9 cellular contexts compared by ENCODE assay signal in genomic region chr3:23830869-23831484, GRCh38. TPM values are rescaled to one million over a fixed set of nuclear protein-coding genes. Genes with fewer than 3 reads are reported as not detected.
DNase-seq lines count a peak whose midpoint lies in the region; ATAC-seq and TF ChIP-seq lines count a peak whose summit lies in the region.
"Had no signal": no experiment of that assay in that cellular context is flagged by ENCODE, and none has a peak within 500 bp of the region (broad histone marks: within the 10 kb centered on the region; RNA-seq: fewer than 3 reads in every experiment).

No MANE protein-coding gene starts in this region.

- peak; percentile 82 for ATAC-seq in GM18502 (IDR thresholded peaks at IDR 0.05; ENCODE audit: poor library complexity, unreplicated experiment)
- ATAC-seq in GM21381 (IDR thresholded peaks at IDR 0.05; ENCODE audit: unreplicated experiment) = peak; percentile 80
- peak; percentile 72 for ATAC-seq in HG03139 (IDR thresholded peaks at IDR 0.05; ENCODE audit: unreplicated experiment)

- H3K4me3 Mint-ChIP-seq in activated naive CD4-positive, alpha-beta T cell treated with anti-CD3 and anti-CD28 coated beads, Interleukin-2, amount 10 ng/mL, durations not matched to agents 7 days and 5 days = no peak overlapping the region
- H3K4me3 Mint-ChIP-seq in endothelial cell (ENCODE audit: unreplicated experiment) = no peak overlapping the region

- no peaks in the 10 kb centered on the region for H3K9me3 Mint-ChIP-seq in activated naive CD4-positive, alpha-beta T cell treated with anti-CD3 and anti-CD28 coated beads, Interleukin-2, amount 10 ng/mL, durations not matched to agents 7 days and 5 days
- no peaks in the 10 kb centered on the region for H3K9me3 Mint-ChIP-seq in endothelial cell (ENCODE audit: unreplicated experiment)

- in situ Hi-C loops in mammary epithelial cell (cut with MboI; ENCODE audit: low sequenced_read_pairs in 2 of 2) = no loop called here

- H3K27me3 ChIP-seq in mammary epithelial cell (ENCODE audit: insufficient read depth, low read length) = no peaks in the 10 kb centered on the region

- peaks cover 4% of the 10 kb centered on the region for H3K36me3 ChIP-seq in mammary epithelial cell (ENCODE audit: insufficient read depth, low read length)

- CTCF ChIA-PET in mammary epithelial cell (lab: Charles Lee; ENCODE audit: low non-redundant PET) = no interaction called here
- CTCF ChIA-PET in activated naive CD4-positive, alpha-beta T cell treated with anti-CD3 and anti-CD28 coated beads, Interleukin-2, amount 10 ng/mL, durations not matched to agents 7 days and 5 days (lab: Charles Lee) = no interaction called here

- H3K4me1 ChIP-seq in mammary epithelial cell (ENCODE audit: insufficient read depth, low read length) = peaks cover 15% of the 10 kb centered on the region

- dilution Hi-C loops in mammary epithelial cell (cut with HindIII; ENCODE audit: low sequenced_read_pairs) = no loop called here

- peak overlapping the region; percentile 55 for H3K27ac ChIP-seq in mammary epithelial cell (ENCODE audit: insufficient read depth, low read depth, low read length)

- H3K4me1 Mint-ChIP-seq in activated naive CD4-positive, alpha-beta T cell treated with anti-CD3 and anti-CD28 coated beads, Interleukin-2, amount 10 ng/mL, durations not matched to agents 7 days and 5 days = peaks cover 23% of the 10 kb centered on the region
- peaks cover 14% of the 10 kb centered on the region for H3K4me1 Mint-ChIP-seq in endothelial cell (ENCODE audit: unreplicated experiment)

- no peak overlapping the region for H2AFZ ChIP-seq in mammary epithelial cell (ENCODE audit: low read depth, low read length)

- no peaks in the 10 kb centered on the region for H3K27me3 Mint-ChIP-seq in activated naive CD4-positive, alpha-beta T cell treated with anti-CD3 and anti-CD28 coated beads, Interleukin-2, amount 10 ng/mL, durations not matched to agents 7 days and 5 days
- peaks cover 1% of the 10 kb centered on the region for H3K27me3 Mint-ChIP-seq in endothelial cell (ENCODE audit: unreplicated experiment)

- peaks cover 76% of the 10 kb centered on the region for H3K79me2 ChIP-seq in mammary epithelial cell (ENCODE audit: insufficient read depth, low read length)

- no peak overlapping the region for H3K4me2 ChIP-seq in mammary epithelial cell (ENCODE audit: insufficient read depth, low read depth, low read length)

- BruUV-seq in mammary epithelial cell (replicated peaks; lab: Mats Ljungman, UMichigan) = no TSS peak

- no peak for TF ChIP-seq CTCF in mammary epithelial cell (conservative IDR thresholded peaks at IDR 0.05 in 1 of 2, IDR thresholded peaks at IDR 0.05 in 1 of 2; ENCODE audit: extremely low read depth in 1 of 2, insufficient read depth in 1 of 2, low read depth in 1 of 2, low read length in 2 of 2)
- TF ChIP-seq CTCF in endothelial cell (IDR thresholded peaks at IDR 0.05; ENCODE audit: unreplicated experiment) = no peak

- H4K20me1 ChIP-seq in mammary epithelial cell (ENCODE audit: insufficient read depth, low read length) = peaks cover 2% of the 10 kb centered on the region

- peaks cover 3% of the 10 kb centered on the region for H3K36me3 Mint-ChIP-seq in activated naive CD4-positive, alpha-beta T cell treated with anti-CD3 and anti-CD28 coated beads, Interleukin-2, amount 10 ng/mL, durations not matched to agents 7 days and 5 days
- no peaks in the 10 kb centered on the region for H3K36me3 Mint-ChIP-seq in endothelial cell (ENCODE audit: low read depth, unreplicated experiment)

- WGBS in mammary epithelial cell (ENCODE audit: low coverage, missing lambda C conversion rate) = 86% methylated on average over 5 of the region's 5 CpGs

- DNase-seq in mammary epithelial cell = peak; percentile 70
- no peak for DNase-seq in NCI-H1105 treated with DMSO at 0.1 percent for 48 hours (lab: John Stamatoyannopoulos, UW)
- no peak for DNase-seq in activated naive CD4-positive, alpha-beta T cell treated with anti-CD3 and anti-CD28 coated beads, Interleukin-2, amount 10 ng/mL, durations not matched to agents 7 days and 5 days
- DNase-seq in endothelial cell (ENCODE audit: low spot score) = no peak
- no peak for DNase-seq in AG20443 (ENCODE audit: low spot score)
- DNase-seq: caudate nucleus had no signal

- intact Hi-C loops in mammary epithelial cell (cut with micrococcal nuclease) = no loop called here

- no peak overlapping the region for H3K4me3 ChIP-seq in mammary epithelial cell (replicated peaks in 1 of 3; ENCODE audit: insufficient read depth in 1 of 3, low read depth in 2 of 3, low read length in 3 of 3)

- H3K9ac ChIP-seq in mammary epithelial cell (ENCODE audit: insufficient read depth, low read length) = no peak overlapping the region

- H3K27ac Mint-ChIP-seq in activated naive CD4-positive, alpha-beta T cell treated with anti-CD3 and anti-CD28 coated beads, Interleukin-2, amount 10 ng/mL, durations not matched to agents 7 days and 5 days = no peak overlapping the region
- H3K27ac Mint-ChIP-seq in endothelial cell (ENCODE audit: unreplicated experiment) = no peak overlapping the region

- no peaks in the 10 kb centered on the region for H3K9me3 ChIP-seq in mammary epithelial cell (replicated peaks; ENCODE audit: insufficient read depth, low read length)

RNA-seq across cellular contexts. Expression of gene UBE2E1, which starts 25.2 kb away (rescaled TPM):
- total RNA-seq in mammary epithelial cell = 10 to 100 TPM; 49.5 to 92.7 TPM
- polyA plus RNA-seq in mammary epithelial cell = 115 TPM
- polyA minus RNA-seq in mammary epithelial cell = 45.1 TPM
- total RNA-seq in endothelial cell (ENCODE audit: unreplicated experiment) = 129 TPM
